ENCODE assay signal across 6 cellular contexts in the genomic region with DNA sequence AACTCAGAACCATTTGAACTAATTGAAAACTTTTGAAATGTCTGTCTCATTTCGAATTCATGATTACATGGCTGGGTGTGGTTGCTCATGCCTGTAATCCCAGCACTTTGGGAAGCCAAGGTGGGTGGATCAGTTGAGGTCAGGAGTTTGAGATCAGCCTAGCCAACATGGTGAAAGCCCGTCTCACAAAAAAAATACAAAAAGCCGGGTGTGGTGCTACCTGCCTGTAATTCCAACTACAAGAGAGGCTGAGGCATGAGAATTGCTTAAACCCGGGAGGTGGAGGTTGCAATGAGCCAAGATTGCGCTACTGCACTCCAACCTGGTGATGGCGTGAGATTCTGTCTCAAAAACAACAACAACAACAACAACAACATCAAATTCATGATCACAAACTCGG. TPM values are rescaled to one million over a fixed set of nuclear protein-coding genes. Genes with fewer than 3 reads are reported as not detected.
DNase-seq lines count a peak whose midpoint lies in the region; ATAC-seq, FAIRE-seq and TF ChIP-seq lines count a peak whose summit lies in the region.
"Not testable (repeated sequence)": the region's sequence is repeated elsewhere in the genome, so short reads cannot be mapped to it uniquely, and the experiment has no call there.

No MANE protein-coding gene starts in this region.

- H3K4me2 ChIP-seq in Loucy (ENCODE audit: low read depth, low read length, poor library complexity, severe bottlenecking): not testable (repeated sequence)
- H3K4me2 ChIP-seq in SK-N-SH (peak overlapping the region; percentile 61; the same call in 1 of the 2 replicates), smooth muscle cell (peak overlapping the region; percentile 70)

- H3K4me1 ChIP-seq in Loucy (ENCODE audit: insufficient read depth, low read length, poor library complexity, severe bottlenecking): peaks cover 28% of the 10 kb centered on the region
- H3K4me1 ChIP-seq in SK-N-SH (ENCODE audit: control insufficient read depth in 1 of 2, insufficient read depth in 2 of 2, low read depth in 1 of 2, low read length in 1 of 2): peaks cover 6 to 22% of the 10 kb centered on the region in 2 experiments; a peak in 3 of 4 replicates
- H3K4me1 ChIP-seq in foreskin keratinocyte: peaks cover 28% of the 10 kb centered on the region
- peaks cover 13% of the 10 kb centered on the region for H3K4me1 ChIP-seq in smooth muscle cell (ENCODE audit: low read depth)

- not testable (repeated sequence) for H3K9me2 ChIP-seq in Loucy (replicated peaks; ENCODE audit: low read depth, low read length); SK-N-SH

- H3K79me2 ChIP-seq in Loucy (ENCODE audit: insufficient read depth, low read length) (peaks cover 12% of the 10 kb centered on the region; the same call in 1 of the 2 replicates), SK-N-SH (ENCODE audit: insufficient read depth) (peaks cover 80% of the 10 kb centered on the region), smooth muscle cell (ENCODE audit: low read depth) (peaks cover 34% of the 10 kb centered on the region)

- POLR2A ChIA-PET in SK-N-SH (lab: Yijun Ruan, JAX): not testable (repeated sequence)

- peak overlapping the region in 1 of 2 experiments; percentile 91; a peak in 2 of 4 replicates for H3K27ac ChIP-seq in SK-N-SH (ENCODE audit: low read depth in 2 of 2, low read length in 1 of 2)
- not testable (repeated sequence) for H3K27ac ChIP-seq in foreskin keratinocyte
- peak overlapping the region; percentile 98 for H3K27ac ChIP-seq in smooth muscle cell (ENCODE audit: low read depth)

- TF ChIP-seq CTCF in Loucy (conservative IDR thresholded peaks at IDR 0.05; ENCODE audit: low read length); SK-N-SH (IDR thresholded peaks at IDR 0.05); bronchial epithelial cell (IDR thresholded peaks at IDR 0.05; ENCODE audit: insufficient read depth, low read length, severe bottlenecking); epithelial cell of esophagus (IDR thresholded peaks at IDR 0.05; ENCODE audit: insufficient read depth, low read depth, low read length, missing control alignments); smooth muscle cell (IDR thresholded peaks at IDR 0.05; ENCODE audit: borderline replicate concordance, insufficient read depth, poor library complexity, severe bottlenecking): not testable (repeated sequence)
- peak; percentile 9 for TF ChIP-seq CTCF in foreskin keratinocyte (conservative IDR thresholded peaks at IDR 0.05)

- H3K36me3 ChIP-seq in Loucy (ENCODE audit: insufficient read depth, low read length); SK-N-SH (replicated peaks in 1 of 2; ENCODE audit: control insufficient read depth in 1 of 2, insufficient read depth in 2 of 2, low read length in 1 of 2); bronchial epithelial cell (ENCODE audit: control insufficient read depth, insufficient read depth, low read length); smooth muscle cell (ENCODE audit: low read depth): not testable (repeated sequence)

- not testable (repeated sequence) for H3K4me3 ChIP-seq in Loucy (ENCODE audit: low read length, poor library complexity, severe bottlenecking); SK-N-SH (ENCODE audit: low read depth in 2 of 2, low read length in 1 of 2); bronchial epithelial cell (ENCODE audit: low read depth, low read length); epithelial cell of esophagus (ENCODE audit: low read length); smooth muscle cell

- not testable (repeated sequence) for H4K20me1 ChIP-seq in Loucy (ENCODE audit: insufficient read depth, low read length, poor library complexity, severe bottlenecking); SK-N-SH (ENCODE audit: insufficient read depth); smooth muscle cell (ENCODE audit: low read depth)

- H3K9me3 ChIP-seq in Loucy (ENCODE audit: insufficient read depth, low read depth, low read length); SK-N-SH; smooth muscle cell (replicated peaks; ENCODE audit: low read depth): not testable (repeated sequence)

- peak overlapping the region; percentile 5 for H3K9ac ChIP-seq in Loucy (ENCODE audit: low read depth, low read length, poor library complexity, severe bottlenecking)
- not testable (repeated sequence) for H3K9ac ChIP-seq in SK-N-SH
- peak overlapping the region; percentile 34 for H3K9ac ChIP-seq in smooth muscle cell (ENCODE audit: low read depth)

- not testable (repeated sequence) for DNase-seq in SK-N-SH; bronchial epithelial cell (ENCODE audit: low read depth); foreskin keratinocyte; smooth muscle cell (lab: John Stamatoyannopoulos, UW; ENCODE audit: unreplicated experiment)
- peak; percentile 53 for DNase-seq in epithelial cell of esophagus (ENCODE audit: low read depth)

- not testable (repeated sequence) for TF ChIP-seq RAD21 in SK-N-SH (IDR thresholded peaks at IDR 0.05; ENCODE audit: low read length)

- CTCF ChIA-PET in SK-N-SH (lab: Yijun Ruan, JAX): not testable (repeated sequence)

- not testable (repeated sequence) for ATAC-seq in foreskin keratinocyte

- WGBS in SK-N-SH (ENCODE audit: low lambda C conversion rate): 95% methylated on average over 7 of the region's 7 CpGs
- WGBS in smooth muscle cell (ENCODE audit: low lambda C conversion rate): 89% methylated on average over 7 of the region's 7 CpGs

- H3F3A ChIP-seq in Loucy (ENCODE audit: low read depth): not testable (repeated sequence)
- H3F3A ChIP-seq in SK-N-SH (replicated peaks; ENCODE audit: insufficient read depth): peaks cover 25% of the 10 kb centered on the region
- H3F3A ChIP-seq in smooth muscle cell (ENCODE audit: low read depth): peaks cover 30% of the 10 kb centered on the region

- TF ChIP-seq EP300 in SK-N-SH (IDR thresholded peaks at IDR 0.05; ENCODE audit: borderline replicate concordance in 1 of 2, low read depth in 1 of 2, low read length in 1 of 2): not testable (repeated sequence)

- not testable (repeated sequence) for H2AFZ ChIP-seq in Loucy (ENCODE audit: low read length); SK-N-SH (ENCODE audit: low read depth); smooth muscle cell (ENCODE audit: low read depth)

- FAIRE-seq in bronchial epithelial cell (lab: Jason Lieb, UNC): peak; percentile 88

- H3K27me3 ChIP-seq in Loucy (ENCODE audit: insufficient read depth, low read length, poor library complexity, severe bottlenecking); SK-N-SH (ENCODE audit: insufficient read depth); bronchial epithelial cell (ENCODE audit: control insufficient read depth, insufficient read depth, low read length); foreskin keratinocyte; smooth muscle cell (ENCODE audit: low read depth): not testable (repeated sequence)

RNA-seq across cellular contexts. Expression of gene UBE4B, which starts 40.6 kb away (rescaled TPM):
- polyA plus RNA-seq in SK-N-SH (2012; rRNA removed): 14.4 and 19.1 TPM in 2 replicates
- 13.1 and 13.7 TPM in 2 replicates for polyA plus RNA-seq in SK-N-SH (2012; cell fraction: cytosol; rRNA removed)
- 39.9 and 45.0 TPM in 2 replicates for polyA plus RNA-seq in SK-N-SH (2012; cell fraction: nucleus; rRNA removed)
- 14.7 and 17.5 TPM in 2 replicates for total RNA-seq in bronchial epithelial cell
- 36.2 and 37.2 TPM in 2 replicates for total RNA-seq in foreskin keratinocyte
- polyA plus RNA-seq in foreskin keratinocyte: 11.4 and 13.2 TPM in 2 replicates
- 46.4 and 54.7 TPM in 2 replicates for total RNA-seq in smooth muscle cell
- polyA plus RNA-seq in smooth muscle cell: 20.9 and 24.2 TPM in 2 replicates
